Comparison of ENCODE assay signal across 23 cellular contexts in genomic region chr2:169001116-169001815, GRCh38. TPM values are rescaled to one million over a fixed set of nuclear protein-coding genes. Genes with fewer than 3 reads are reported as not detected.
DNase-seq lines count a peak whose midpoint lies in the region; TF ChIP-seq lines count a peak whose summit lies in the region.
"Had no signal": no experiment of that assay in that cellular context is flagged by ENCODE, and none has a peak within 500 bp of the region (broad histone marks: within the 10 kb centered on the region; RNA-seq: fewer than 3 reads in every experiment).

No MANE protein-coding gene starts in this region.

- H3K27me3 ChIP-seq in right atrium auricular region, result no peaks in the 10 kb centered on the region
- H3K27me3 ChIP-seq: tibial nerve had no signal

- no peak for TF ChIP-seq CTCF in right atrium auricular region (IDR thresholded peaks at IDR 0.05)

- no peak overlapping the region for H3K27ac ChIP-seq in right atrium auricular region
- H3K27ac ChIP-seq: psoas muscle, tibial nerve had no signal

- H3K4me3 ChIP-seq in right atrium auricular region, result no peak overlapping the region
- H3K4me3 ChIP-seq: mucosa of descending colon, psoas muscle, tibial nerve had no signal

- H3K36me3 ChIP-seq in right atrium auricular region, result no peaks in the 10 kb centered on the region
- H3K36me3 ChIP-seq: tibial nerve had no signal

- no peaks in the 10 kb centered on the region for H3K9me3 ChIP-seq in right atrium auricular region
- H3K9me3 ChIP-seq: mucosa of descending colon, psoas muscle, tibial nerve had no signal

- peaks cover 0 to 10% of the 10 kb centered on the region in 2 donors for H3K4me1 ChIP-seq in right atrium auricular region
- H3K4me1 ChIP-seq: psoas muscle, tibial nerve had no signal

- DNase-seq in EL, result peak; percentile 67
- peak; percentile 64 for DNase-seq in M059J (ENCODE audit: low read depth)
- DNase-seq in dermis blood vessel endothelial cell, result peak; percentile 65
- DNase-seq in pulmonary artery endothelial cell (ENCODE audit: low read depth, low spot score), result peak; percentile 68
- DNase-seq in T1000 (lab: John Stamatoyannopoulos, UW), result no peak
- no peak for DNase-seq in activated CD4-positive, CD25-positive, alpha-beta regulatory T cell (lab: John Stamatoyannopoulos, UW)
- DNase-seq in right atrium auricular region (ENCODE audit: low spot score), result no peak
- DNase-seq: central memory CD4-positive, alpha-beta T cell; COR-L47; glutamatergic neuron; Kasumi-1; left ventricle myocardium superior; mucosa of descending colon; NCI-H1417; NCI-H526 treated with DMSO at 0.1 percent for 48 hours; psoas muscle; stimulated activated CD4-positive, alpha-beta T cell treated with anti-CD3 and anti-CD28 coated beads, Interleukin-12 subunit alpha, Interleukin-12 subunit beta, amount 100 ng/mL, for 4 hours; stimulated activated naive CD4-positive, alpha-beta T cell; T-cell had no signal

RNA-seq across cellular contexts. Expression of gene ABCB11, which starts 29.9 kb away (rescaled TPM):
- total RNA-seq in M059J (2014; rRNA removed; shearing (Covaris generic)), result 0.02 TPM in 2 replicates
- total RNA-seq in dermis blood vessel endothelial cell (under 0.01 and 0.09 TPM in 2 replicates), pulmonary artery endothelial cell (0.26 and 0.74 TPM in 2 replicates), right atrium auricular region (under 1 TPM; 0.12 to 0.33 TPM)
- total RNA-seq: B cell, esophagus mucosa, H1 had no signal

Comparison
In these comparisons a context has a peak if more than half of its experiments do, and no peak if none do; other contexts are left out.
1. DNase-seq: peak in EL (single experiment), M059J (single experiment), dermis blood vessel endothelial cell (single experiment) and pulmonary artery endothelial cell (single experiment); none in T1000 (single experiment), activated CD4-positive, CD25-positive, alpha-beta regulatory T cell (0 of 4) and right atrium auricular region (single experiment).